8 cellular contexts compared by ENCODE assay signal in the genomic region with DNA sequence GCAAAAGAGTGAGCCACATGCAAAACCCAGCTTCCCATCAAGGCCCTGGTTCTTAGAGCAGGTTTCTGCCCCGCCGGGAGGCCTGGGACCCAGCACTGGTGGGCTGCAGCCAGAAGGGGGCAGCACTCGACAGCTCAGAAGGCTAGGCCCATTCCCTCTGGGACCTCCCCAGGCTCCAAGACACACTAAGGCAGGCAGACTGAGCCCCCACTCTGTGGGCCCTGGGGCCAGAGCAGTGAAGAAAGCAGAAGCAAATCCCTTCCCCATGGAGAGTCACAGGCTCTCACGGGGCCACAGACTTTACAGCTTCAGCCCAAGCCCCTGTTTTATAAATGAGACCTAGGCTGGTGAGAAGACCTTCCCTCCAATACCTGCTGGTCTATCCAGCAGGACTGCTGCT.
DNase-seq lines count a peak whose midpoint lies in the region; ATAC-seq and TF ChIP-seq lines count a peak whose summit lies in the region.

No MANE protein-coding gene starts in this region.

- no peaks in the 10 kb centered on the region for H3K9me3 ChIP-seq in DND-41 (ENCODE audit: insufficient read depth, low read length, severe bottlenecking)
- H3K9me3 ChIP-seq in neutrophil, result no peaks in the 10 kb centered on the region
- no peaks in the 10 kb centered on the region for H3K9me3 ChIP-seq in testis

- no peaks in the 10 kb centered on the region for H3K36me3 ChIP-seq in DND-41 (ENCODE audit: insufficient read depth, low read length)
- H3K36me3 ChIP-seq in neutrophil, result no peaks in the 10 kb centered on the region
- H3K36me3 ChIP-seq in testis (ENCODE audit: low read depth, missing control alignments), result no peaks in the 10 kb centered on the region

- TF ChIP-seq CTCF in DND-41 (IDR thresholded peaks at IDR 0.05; ENCODE audit: borderline replicate concordance, extremely low read depth, low read length, poor library complexity, severe bottlenecking), result peak; percentile 82
- TF ChIP-seq CTCF in fibroblast of the aortic adventitia (IDR thresholded peaks at IDR 0.05; ENCODE audit: insufficient read depth, low read length), result peak; percentile 94
- TF ChIP-seq CTCF in neutrophil (IDR thresholded peaks at IDR 0.05), result peak; percentile 65
- peak; percentile 60 to 86 (median 72) for TF ChIP-seq CTCF in testis (IDR thresholded peaks at IDR 0.05)

- H3K4me1 Mint-ChIP-seq in activated T-cell treated with anti-CD3 and anti-CD28 coated beads, Interleukin-2, amount 50 U/mL, for 24 hours (ENCODE audit: low read depth), result peaks cover 10% of the 10 kb centered on the region

- H3K36me3 Mint-ChIP-seq in activated T-cell treated with anti-CD3 and anti-CD28 coated beads, Interleukin-2, amount 50 U/mL, for 24 hours (ENCODE audit: low read depth), result peaks cover 37% of the 10 kb centered on the region

- no peaks in the 10 kb centered on the region for H3K9me3 Mint-ChIP-seq in activated T-cell treated with anti-CD3 and anti-CD28 coated beads, Interleukin-2, amount 50 U/mL, for 24 hours

- DNase-seq in DND-41 (peak; percentile 56), HK-2 (ENCODE audit: unreplicated experiment) (peak; percentile 72), OCI-M1 (lab: John Stamatoyannopoulos, UW) (peak; percentile 91), fibroblast of the aortic adventitia (ENCODE audit: low read depth) (peak; percentile 82), testis (peak; percentile 90)
- peak; percentile 79 for DNase-seq in activated T-cell treated with anti-CD3 and anti-CD28 coated beads, Interleukin-2, amount 50 U/mL, for 24 hours

- no peak for TF ChIP-seq POLR2A in testis (IDR thresholded peaks at IDR 0.05)

- no peaks in the 10 kb centered on the region for H4K20me1 ChIP-seq in DND-41 (ENCODE audit: insufficient read depth, low read length)

- H3K27me3 ChIP-seq in DND-41 (ENCODE audit: insufficient read depth, low read length, poor library complexity) (no peaks in the 10 kb centered on the region), neutrophil (no peaks in the 10 kb centered on the region), testis (no peaks in the 10 kb centered on the region)

- H3K4me3 ChIP-seq in DND-41 (ENCODE audit: low read depth in 1 of 2, low read length in 2 of 2) (no peak overlapping the region), fibroblast of the aortic adventitia (ENCODE audit: low read depth, low read length) (no peak overlapping the region), neutrophil (ENCODE audit: low read depth in 1 of 2, low read length in 1 of 2) (no peak overlapping the region), testis (no peak overlapping the region)

- no peaks in the 10 kb centered on the region for H3K27me3 Mint-ChIP-seq in activated T-cell treated with anti-CD3 and anti-CD28 coated beads, Interleukin-2, amount 50 U/mL, for 24 hours

- no peak overlapping the region for H3K27ac ChIP-seq in DND-41 (ENCODE audit: low read length)
- H3K27ac ChIP-seq in neutrophil, result no peak overlapping the region
- no peak overlapping the region for H3K27ac ChIP-seq in testis

- WGBS in testis, 2 donors, result 43 to 51% methylated on average over 4 of the region's 4 CpGs

- no peak overlapping the region for H3K4me2 ChIP-seq in DND-41 (ENCODE audit: insufficient read depth, low read length)

- intact Hi-C loops in testis (cut with DNase I; ENCODE audit: low total_unique reads), result loop anchor here (10.0 kb wide), 1 partner anchor 283 kb away; no protein-coding TSS in a partner anchor

- no peaks in the 10 kb centered on the region for H3K79me2 ChIP-seq in DND-41 (ENCODE audit: insufficient read depth, low read length)

- no peak overlapping the region for H3K4me3 Mint-ChIP-seq in activated T-cell treated with anti-CD3 and anti-CD28 coated beads, Interleukin-2, amount 50 U/mL, for 24 hours

- ATAC-seq in DND-41 (ENCODE audit: insufficient read depth, low read depth), result peak; percentile 95
- peak; percentile 89 for ATAC-seq in GM21381 (IDR thresholded peaks at IDR 0.05; ENCODE audit: unreplicated experiment)

- H3K9ac ChIP-seq in DND-41 (ENCODE audit: low read depth, low read length), result no peak overlapping the region

- no peaks in the 10 kb centered on the region for H3K4me1 ChIP-seq in DND-41 (ENCODE audit: insufficient read depth, low read length)
- peaks cover 0 to 5% of the 10 kb centered on the region in 2 experiments for H3K4me1 ChIP-seq in neutrophil (ENCODE audit: control insufficient read depth in 1 of 2, insufficient read depth in 1 of 2, low read depth in 1 of 2, low read length in 1 of 2)
- H3K4me1 ChIP-seq in testis, result no peaks in the 10 kb centered on the region

- H3K27ac Mint-ChIP-seq in activated T-cell treated with anti-CD3 and anti-CD28 coated beads, Interleukin-2, amount 50 U/mL, for 24 hours, result no peak overlapping the region

- no peak overlapping the region for H2AFZ ChIP-seq in DND-41 (ENCODE audit: low read depth, low read length)
